Comparison of ENCODE assay signal across 8 cellular contexts in the genomic region with DNA sequence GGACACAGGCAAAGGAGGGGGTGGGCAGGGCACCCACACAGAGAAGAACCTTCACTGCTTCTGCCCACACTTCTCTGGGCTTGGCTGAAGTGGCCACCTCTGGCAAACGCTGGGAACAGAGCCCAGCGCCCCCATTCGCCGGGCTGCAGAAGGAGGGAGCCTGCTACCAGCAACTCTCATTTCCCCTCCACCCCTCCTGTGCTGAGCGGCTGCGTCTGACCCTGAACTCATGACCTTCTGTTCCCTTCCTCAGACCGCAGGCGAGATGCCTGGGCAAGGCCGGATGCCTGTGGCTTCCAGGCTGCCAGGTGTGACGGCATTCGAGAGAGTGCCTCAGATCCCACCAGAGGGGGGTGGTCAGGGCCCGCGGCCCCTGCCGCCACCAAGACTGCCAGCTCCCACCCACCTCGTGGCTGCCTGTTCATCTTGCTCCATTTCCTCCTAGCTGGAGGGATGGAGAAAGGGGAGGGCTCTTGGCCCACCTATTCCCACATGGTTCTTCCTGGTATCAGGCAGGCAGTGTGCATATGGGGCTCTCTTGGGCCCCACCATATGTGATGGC. TPM values are rescaled to one million over a fixed set of nuclear protein-coding genes. Genes with fewer than 3 reads are reported as not detected.
DNase-seq lines count a peak whose midpoint lies in the region; ATAC-seq and TF ChIP-seq lines count a peak whose summit lies in the region.

No MANE protein-coding gene starts in this region.

- intact Hi-C loops in heart right ventricle (cut with DNase I), result loop anchor here in 9 of 10 donors (2.0 to 10.0 kb wide), 14 partner anchors 63 to 438 kb away; a partner anchor contains a TSS

- peak; percentile 34 for TF ChIP-seq POLR2A in GM18526 (IDR thresholded peaks at IDR 0.05; ENCODE audit: extremely low read depth, insufficient read length)
- peak; percentile 29; the same call in 1 of the 2 replicates for TF ChIP-seq POLR2A in Raji (IDR thresholded peaks at IDR 0.05; ENCODE audit: insufficient read depth, low read depth, low read length)

- peak; percentile 45 for ATAC-seq in HG03039 (IDR thresholded peaks at IDR 0.05; ENCODE audit: unreplicated experiment)
- peak; percentile 19 to 74 (median 64) for ATAC-seq in heart right ventricle

- peaks cover 75% of the 10 kb centered on the region for H3K4me1 Mint-ChIP-seq in activated naive CD4-positive, alpha-beta T cell treated with anti-CD3 and anti-CD28 coated beads, Interleukin-2, amount 10 ng/mL, durations not matched to agents 7 days and 5 days

- H3K4me1 ChIP-seq in heart right ventricle, result peaks cover 45 to 77% (median 69%) of the 10 kb centered on the region in 9 donors

- 18 to 27% methylated on average over 15 of the region's 15 CpGs for WGBS in heart right ventricle, 2 donors

- CTCF ChIA-PET in activated naive CD4-positive, alpha-beta T cell treated with anti-CD3 and anti-CD28 coated beads, Interleukin-2, amount 10 ng/mL, durations not matched to agents 7 days and 5 days (lab: Charles Lee), result interaction anchor here (0.9 to 9.2 kb wide), 21 partner anchors 10 to 439 kb away, joined by 3 to 101 read pairs (median 6); a partner anchor contains a TSS

- peaks cover 0 to 58% (median 21%) of the 10 kb centered on the region in 9 donors for H3K36me3 ChIP-seq in heart right ventricle

- H3K9me3 Mint-ChIP-seq in activated naive CD4-positive, alpha-beta T cell treated with anti-CD3 and anti-CD28 coated beads, Interleukin-2, amount 10 ng/mL, durations not matched to agents 7 days and 5 days, result no peaks in the 10 kb centered on the region

- H3K27ac ChIP-seq in heart right ventricle, result peak overlapping the region; percentile 83 to 97 (median 90)

- H3K4me3 ChIP-seq in heart right ventricle, result peak overlapping the region in 1 of 10 donors; percentile 22

- H3K27ac Mint-ChIP-seq in activated naive CD4-positive, alpha-beta T cell treated with anti-CD3 and anti-CD28 coated beads, Interleukin-2, amount 10 ng/mL, durations not matched to agents 7 days and 5 days, result peak overlapping the region; percentile 84

- TF ChIP-seq CTCF in heart right ventricle (IDR thresholded peaks at IDR 0.05), result peak in 2 of 9 donors; percentile 25 to 36

- peak; percentile 93 for DNase-seq in activated naive CD4-positive, alpha-beta T cell treated with anti-CD3 and anti-CD28 coated beads, Interleukin-2, amount 10 ng/mL, durations not matched to agents 7 days and 5 days
- DNase-seq in heart right ventricle (peak; percentile 78 to 79), renal cortical epithelial cell (ENCODE audit: low read depth) (peak; percentile 97), GM03348 (ENCODE audit: low spot score) (no peak), dedifferentiated amniotic fluid mesenchymal stem cell (ENCODE audit: extremely low spot score) (no peak)

- no peaks in the 10 kb centered on the region for H3K27me3 ChIP-seq in heart right ventricle

- H3K9me3 ChIP-seq in heart right ventricle, result no peaks in the 10 kb centered on the region

- H3K27me3 Mint-ChIP-seq in activated naive CD4-positive, alpha-beta T cell treated with anti-CD3 and anti-CD28 coated beads, Interleukin-2, amount 10 ng/mL, durations not matched to agents 7 days and 5 days, result no peaks in the 10 kb centered on the region

- H3K36me3 Mint-ChIP-seq in activated naive CD4-positive, alpha-beta T cell treated with anti-CD3 and anti-CD28 coated beads, Interleukin-2, amount 10 ng/mL, durations not matched to agents 7 days and 5 days, result peaks cover 38% of the 10 kb centered on the region

- H3K4me3 Mint-ChIP-seq in activated naive CD4-positive, alpha-beta T cell treated with anti-CD3 and anti-CD28 coated beads, Interleukin-2, amount 10 ng/mL, durations not matched to agents 7 days and 5 days, result peak overlapping the region; percentile 64

RNA-seq across cellular contexts. Expression of a gene that starts 19.8 kb away (rescaled TPM):
- total RNA-seq in heart right ventricle, result 10 to 100 TPM; 24.4 to 32.8 (median 28.9) TPM
- polyA plus RNA-seq in heart right ventricle, result 10 to 100 TPM; 22.6 to 27.5 TPM
- total RNA-seq in renal cortical epithelial cell, result 24.8 and 33.8 TPM in 2 replicates

Comparison
In these comparisons a context has a peak if more than half of its experiments do, and no peak if none do; other contexts are left out.
1. DNase-seq: peak in activated naive CD4-positive, alpha-beta T cell treated with anti-CD3 and anti-CD28 coated beads, Interleukin-2, amount 10 ng/mL, durations not matched to agents 7 days and 5 days (single experiment), heart right ventricle (2 of 2) and renal cortical epithelial cell (single experiment); none in GM03348 (single experiment) and dedifferentiated amniotic fluid mesenchymal stem cell (single experiment).